8 cellular contexts compared by ENCODE assay signal in genomic region chr15:38564557-38565286, GRCh38. TPM values are rescaled to one million over a fixed set of nuclear protein-coding genes. Genes with fewer than 3 reads are reported as not detected.
A peak's percentile ranks its signal among the peaks of the same experiment; 100 is the strongest.
DNase-seq lines count a peak whose midpoint lies in the region; ATAC-seq and TF ChIP-seq lines count a peak whose summit lies in the region.

RASGRP1 (minus strand) TSS chr15:38564814; CDS start chr15:38564628, 186 bp downstream.

- no peaks in the 10 kb centered on the region for H3K4me1 Mint-ChIP-seq in Caco-2 (ENCODE audit: low read depth, unreplicated experiment)
- H3K4me1 Mint-ChIP-seq in activated naive CD8-positive, alpha-beta T cell treated with anti-CD3 and anti-CD28 coated beads, Interleukin-2, amount 10 ng/mL, durations not matched to agents 7 days and 5 days = peaks cover 50% of the 10 kb centered on the region

- in situ Hi-C loops in gastrocnemius medialis (cut with MboI; ENCODE audit: low sequenced_read_pairs in 4 of 4) = loop anchor here in 1 of 4 donors (10.0 kb wide), 1 partner anchor 120 kb away; no protein-coding TSS in a partner anchor

- H3K9me3 Mint-ChIP-seq in Caco-2 (ENCODE audit: unreplicated experiment) = no peaks in the 10 kb centered on the region
- H3K9me3 Mint-ChIP-seq in activated naive CD8-positive, alpha-beta T cell treated with anti-CD3 and anti-CD28 coated beads, Interleukin-2, amount 10 ng/mL, durations not matched to agents 7 days and 5 days = peaks cover 11% of the 10 kb centered on the region

- H4K20me1 ChIP-seq in SK-N-SH (ENCODE audit: insufficient read depth) = no peaks in the 10 kb centered on the region

- no peaks in the 10 kb centered on the region for H3K79me2 ChIP-seq in SK-N-SH (ENCODE audit: insufficient read depth)

- H3K27ac Mint-ChIP-seq in Caco-2 (ENCODE audit: unreplicated experiment) = no peak within 1 kb of the TSS
- H3K27ac Mint-ChIP-seq in activated naive CD8-positive, alpha-beta T cell treated with anti-CD3 and anti-CD28 coated beads, Interleukin-2, amount 10 ng/mL, durations not matched to agents 7 days and 5 days = peak within 1 kb of the TSS; percentile 93

- H3K9me2 ChIP-seq in SK-N-SH = no peaks in the 10 kb centered on the region

- TF ChIP-seq POLR2A in gastrocnemius medialis (IDR thresholded peaks at IDR 0.05) = no peak

- no peaks in the 10 kb centered on the region for H3F3A ChIP-seq in SK-N-SH (replicated peaks; ENCODE audit: insufficient read depth)

- WGBS in SK-N-SH (ENCODE audit: low lambda C conversion rate) = 32% methylated on average over 18 of the region's 85 CpGs

- peak within 1 kb of the TSS; percentile 88 for H3K4me3 Mint-ChIP-seq in Caco-2 (ENCODE audit: unreplicated experiment)
- H3K4me3 Mint-ChIP-seq in activated naive CD8-positive, alpha-beta T cell treated with anti-CD3 and anti-CD28 coated beads, Interleukin-2, amount 10 ng/mL, durations not matched to agents 7 days and 5 days = peak within 1 kb of the TSS; percentile 99

- H3K27ac ChIP-seq in SK-N-SH (ENCODE audit: low read depth in 2 of 2, low read length in 1 of 2) (no peak within 1 kb of the TSS), gastrocnemius medialis (no peak within 1 kb of the TSS)

- TF ChIP-seq CTCF in Caco-2 (IDR thresholded peaks at IDR 0.05; ENCODE audit: insufficient read depth in 1 of 2, low read depth in 1 of 2, low read length in 1 of 2, severe bottlenecking in 1 of 2, unreplicated experiment in 1 of 2) = peak in 1 of 2 experiments; percentile 44
- TF ChIP-seq CTCF in SK-N-SH (IDR thresholded peaks at IDR 0.05) = no peak; the same call in 1 of the 2 replicates
- no peak for TF ChIP-seq CTCF in gastrocnemius medialis (IDR thresholded peaks at IDR 0.05 in 4 of 5, conservative IDR thresholded peaks at IDR 0.05 in 1 of 5)

- H3K36me3 ChIP-seq in Caco-2 (ENCODE audit: control insufficient read depth, insufficient read depth, low read length) = no peaks in the 10 kb centered on the region
- no peaks in the 10 kb centered on the region for H3K36me3 ChIP-seq in SK-N-SH (replicated peaks in 1 of 2; ENCODE audit: control insufficient read depth in 1 of 2, insufficient read depth in 2 of 2, low read length in 1 of 2)
- no peaks in the 10 kb centered on the region for H3K36me3 ChIP-seq in gastrocnemius medialis

- intact Hi-C loops in Caco-2 (cut with micrococcal nuclease; ENCODE audit: unreplicated experiment) = loop anchor here (1.0 to 2.0 kb wide), 4 partner anchors 83 to 124 kb away; no protein-coding TSS in a partner anchor
- intact Hi-C loops in gastrocnemius medialis (cut with DNase I; ENCODE audit: low total_unique reads) = loop anchor here (10.0 kb wide), 1 partner anchor 120 kb away; no protein-coding TSS in a partner anchor

- TF ChIP-seq EP300 in SK-N-SH (IDR thresholded peaks at IDR 0.05; ENCODE audit: borderline replicate concordance in 1 of 2, low read depth in 1 of 2, low read length in 1 of 2) = no peak

- DNase-seq in Caco-2 (peak; percentile 61 to 86), SK-N-SH (peak; percentile 86), hepatic stellate cell (ENCODE audit: low spot score) (peak; percentile 45), gastrocnemius medialis (peak in 1 of 2 donors; percentile 15), A172 (ENCODE audit: low spot score) (no peak)
- DNase-seq in activated naive CD8-positive, alpha-beta T cell treated with anti-CD3 and anti-CD28 coated beads, Interleukin-2, amount 10 ng/mL, durations not matched to agents 7 days and 5 days = peak; percentile 93

- POLR2A ChIA-PET in Caco-2 (lab: Charles Lee) = interaction anchor here (1.0 kb wide), 1 partner anchor 83 kb away, joined by 5 read pairs; no protein-coding TSS in a partner anchor
- POLR2A ChIA-PET in SK-N-SH (lab: Yijun Ruan, JAX) = interaction anchor here (1.0 kb wide), 1 partner anchor 126 kb away, joined by 3 read pairs; no protein-coding TSS in a partner anchor
- POLR2A ChIA-PET in activated naive CD8-positive, alpha-beta T cell treated with anti-CD3 and anti-CD28 coated beads, Interleukin-2, amount 10 ng/mL, durations not matched to agents 7 days and 5 days (lab: Charles Lee) = interaction anchor here (0.7 to 10.2 kb wide), 29 partner anchors 10 to 135 kb away, joined by 3 to 275 read pairs (median 5); no protein-coding TSS in a partner anchor

- H3K9me3 ChIP-seq in Caco-2 (no peaks in the 10 kb centered on the region), SK-N-SH (no peaks in the 10 kb centered on the region), gastrocnemius medialis (no peaks in the 10 kb centered on the region)

- peak within 1 kb of the TSS; percentile 83 for H3K4me2 ChIP-seq in SK-N-SH

- CTCF ChIA-PET in Caco-2 (lab: Charles Lee) (interaction anchor here (0.8 to 1.9 kb wide), 19 partner anchors 43 to 138 kb away, joined by 3 to 30 read pairs (median 5); partner anchors contain the start of gene FAM98B), SK-N-SH (lab: Yijun Ruan, JAX) (interaction anchor here (0.7 to 7.7 kb wide), 63 partner anchors 9 to 1192 kb away, joined by 3 to 110 read pairs (median 7); partner anchors contain the start of gene FAM98B)

- no peak within 1 kb of the TSS for H3K9ac ChIP-seq in SK-N-SH

- no peaks in the 10 kb centered on the region for H3K4me1 ChIP-seq in Caco-2
- peaks cover 0 to 12% of the 10 kb centered on the region in 2 experiments; a peak in 1 of 4 replicates for H3K4me1 ChIP-seq in SK-N-SH (ENCODE audit: control insufficient read depth in 1 of 2, insufficient read depth in 2 of 2, low read depth in 1 of 2, low read length in 1 of 2)
- H3K4me1 ChIP-seq in gastrocnemius medialis = peaks cover 0 to 2% of the 10 kb centered on the region in 2 donors

- no peaks in the 10 kb centered on the region for H3K36me3 Mint-ChIP-seq in Caco-2 (ENCODE audit: insufficient read depth, unreplicated experiment)
- peaks cover 46% of the 10 kb centered on the region for H3K36me3 Mint-ChIP-seq in activated naive CD8-positive, alpha-beta T cell treated with anti-CD3 and anti-CD28 coated beads, Interleukin-2, amount 10 ng/mL, durations not matched to agents 7 days and 5 days

- H3K27me3 ChIP-seq in Caco-2 (replicated peaks; ENCODE audit: control insufficient read depth, insufficient read depth, low read length) = no peaks in the 10 kb centered on the region
- H3K27me3 ChIP-seq in SK-N-SH (ENCODE audit: insufficient read depth) = peaks cover 6% of the 10 kb centered on the region; the same call in 1 of the 2 replicates
- peaks cover 0 to 7% (median 2%) of the 10 kb centered on the region in 3 donors for H3K27me3 ChIP-seq in gastrocnemius medialis

- ATAC-seq in GM19397 (IDR thresholded peaks at IDR 0.05; ENCODE audit: unreplicated experiment) (peak; percentile 73), HG03521 (IDR thresholded peaks at IDR 0.05; ENCODE audit: unreplicated experiment) (peak; percentile 70), gastrocnemius medialis (peak; percentile 39 to 46)
- peak; percentile 79 for ATAC-seq in activated naive CD8-positive, alpha-beta T cell treated with anti-CD3 and anti-CD28 coated beads, Interleukin-2, amount 10 ng/mL, durations not matched to agents 7 days and 5 days (ENCODE audit: low read depth)

- peak within 1 kb of the TSS; percentile 78 for H2AFZ ChIP-seq in SK-N-SH (ENCODE audit: low read depth)

- peaks cover 2% of the 10 kb centered on the region for H3K27me3 Mint-ChIP-seq in Caco-2 (ENCODE audit: insufficient read depth, unreplicated experiment)
- no peaks in the 10 kb centered on the region for H3K27me3 Mint-ChIP-seq in activated naive CD8-positive, alpha-beta T cell treated with anti-CD3 and anti-CD28 coated beads, Interleukin-2, amount 10 ng/mL, durations not matched to agents 7 days and 5 days

- no TSS peak for BruUV-seq in Caco-2 (replicated peaks; lab: Mats Ljungman, UMichigan)

- TF ChIP-seq RAD21 in SK-N-SH (IDR thresholded peaks at IDR 0.05; ENCODE audit: low read length) = 0 out of 2 replicates have a peak, but pooled peaks have one; percentile 10

- H3K4me3 ChIP-seq in Caco-2 (ENCODE audit: low read depth, low read length) (peak within 1 kb of the TSS; percentile 75), SK-N-SH (ENCODE audit: low read depth in 2 of 2, low read length in 1 of 2) (peak within 1 kb of the TSS; percentile 56 to 63), gastrocnemius medialis (peak within 1 kb of the TSS; percentile 51 to 55 (median 54))

TF ChIP-seq in SK-N-SH, 30 proteins besides CTCF, POLR2A, EP300 and RAD21 (continues in another document):
- TF ChIP-seq GABPA (IDR thresholded peaks at IDR 0.05; ENCODE audit: low read depth) (no peak), MEF2A (IDR thresholded peaks at IDR 0.05; ENCODE audit: borderline replicate concordance, low read depth) (no peak), NFIC (IDR thresholded peaks at IDR 0.05; ENCODE audit: borderline replicate concordance) (no peak), RCOR1 (IDR thresholded peaks at IDR 0.05; ENCODE audit: low read length) (no peak), FOXJ3 (CRISPR knock-in tag; IDR thresholded peaks at IDR 0.05) (no peak), PBX3 (IDR thresholded peaks at IDR 0.05) (no peak)

RNA-seq across cellular contexts. Expression of gene RASGRP1, which starts in this region (rescaled TPM):
- 6.0 and 7.3 TPM in 2 replicates for total RNA-seq in Caco-2 (2022)
- 0.03 and 0.10 TPM in 2 replicates for polyA plus RNA-seq in SK-N-SH (2012; rRNA removed)
- polyA plus RNA-seq in SK-N-SH (2012; cell fraction: cytosol; rRNA removed) = 0.06 and 0.09 TPM in 2 replicates
- polyA plus RNA-seq in SK-N-SH (2012; cell fraction: nucleus; rRNA removed) = 0.13 and 0.15 TPM in 2 replicates
- 100 to 1,000 TPM; 175 to 179 TPM for total RNA-seq in activated naive CD8-positive, alpha-beta T cell treated with anti-CD3 and anti-CD28 coated beads, Interleukin-2, amount 10 ng/mL, durations not matched to agents 7 days and 5 days
- under 1 TPM in 2 of 4 donors, not detected in 2; 0.44 to 0.85 TPM for total RNA-seq in gastrocnemius medialis
- total RNA-seq in A172 (2014; rRNA removed; shearing (Covaris generic)) = 1.5 and 1.6 TPM in 2 replicates

Comparison
In these comparisons a context has a peak if more than half of its experiments do, and no peak if none do; other contexts are left out.
1. RNA of gene RASGRP1 (total RNA-seq): 175 to 179 TPM in activated naive CD8-positive, alpha-beta T cell treated with anti-CD3 and anti-CD28 coated beads, Interleukin-2, amount 10 ng/mL, durations not matched to agents 7 days and 5 days; 6.0 to 7.3 TPM in Caco-2, 1.5 to 1.6 TPM in A172 and 0.44 to 0.85 TPM in gastrocnemius medialis; every median in the first group is over 10 times any median in the second.
2. Peak in DNase-seq, H3K4me3 ChIP-seq and H3K4me2 ChIP-seq in SK-N-SH; RNA of the gene not detected or under 1 TPM.
3. Peak in ATAC-seq and H3K4me3 ChIP-seq in gastrocnemius medialis; RNA of the gene not detected or under 1 TPM.
4. Peak in every context shown above with its lines, with median percentiles within 50 percentile points of each other: H3K4me3 ChIP-seq and ATAC-seq.